22 cellular contexts compared by ENCODE assay signal in genomic region chr2:224612581-224612980, GRCh38. TPM values are rescaled to one million over a fixed set of nuclear protein-coding genes. Genes with fewer than 3 reads are reported as not detected.
DNase-seq lines count a peak whose midpoint lies in the region; ATAC-seq and TF ChIP-seq lines count a peak whose summit lies in the region.
"Had no signal": no experiment of that assay in that cellular context is flagged by ENCODE, and none has a peak within 500 bp of the region (broad histone marks: within the 10 kb centered on the region; RNA-seq: fewer than 3 reads in every experiment).

No MANE protein-coding gene starts in this region.

- no peaks in the 10 kb centered on the region for H4K20me1 ChIP-seq in OCI-LY1 (ENCODE audit: insufficient read depth, low read length)
- H4K20me1 ChIP-seq: BLaER1 had no signal

- H3K27ac ChIP-seq in OCI-LY1 (ENCODE audit: low read depth, low read length, poor library complexity, severe bottlenecking), result peak overlapping the region; percentile 71
- H3K27ac ChIP-seq: BLaER1 had no signal

- H3K4me3 ChIP-seq in BJ (ENCODE audit: low read depth, low read length) (no peak overlapping the region), OCI-LY1 (ENCODE audit: low read depth, low read length, poor library complexity, severe bottlenecking) (peak overlapping the region; percentile 43), fibroblast of mammary gland (ENCODE audit: control insufficient read depth, low read depth, low read length) (no peak overlapping the region)
- H3K4me3 ChIP-seq: BLaER1, GM12878 had no signal

- no peaks in the 10 kb centered on the region for H3K9me2 ChIP-seq in OCI-LY1 (ENCODE audit: low read depth, low read length)

- H2AFZ ChIP-seq in OCI-LY1 (ENCODE audit: low read length), result peak overlapping the region; percentile 94

- ATAC-seq in HG03442 (IDR thresholded peaks at IDR 0.05; ENCODE audit: unreplicated experiment) (no peak), GM18873 (IDR thresholded peaks at IDR 0.05; ENCODE audit: low FRiP score, unreplicated experiment) (no peak)
- ATAC-seq: Right ventricle myocardium inferior had no signal

- peak overlapping the region; percentile 62 for H3K9ac ChIP-seq in OCI-LY1 (ENCODE audit: low read length)
- H3K9ac ChIP-seq: BLaER1 had no signal

- peaks cover 44% of the 10 kb centered on the region for H3K4me1 ChIP-seq in OCI-LY1 (ENCODE audit: insufficient read depth, low read length, severe bottlenecking)
- H3K4me1 ChIP-seq: BLaER1, Caco-2 had no signal

- H3K36me3 ChIP-seq in BJ (ENCODE audit: control insufficient read depth, insufficient read depth, low read length) (no peaks in the 10 kb centered on the region), OCI-LY1 (ENCODE audit: insufficient read depth, low read length) (no peaks in the 10 kb centered on the region)
- H3K36me3 ChIP-seq: BLaER1 had no signal

- no peak for TF ChIP-seq CTCF in BJ (IDR thresholded peaks at IDR 0.05; ENCODE audit: insufficient read depth, low read depth, low read length)
- no peak for TF ChIP-seq CTCF in OCI-LY1 (IDR thresholded peaks at IDR 0.05; ENCODE audit: low read length)
- TF ChIP-seq CTCF in fibroblast of mammary gland (conservative IDR thresholded peaks at IDR 0.05; ENCODE audit: control insufficient read depth, insufficient read depth, low read depth, low read length), result no peak

- H3K9me3 ChIP-seq in OCI-LY1 (ENCODE audit: low read length), result no peaks in the 10 kb centered on the region
- H3K9me3 ChIP-seq: BLaER1, Caco-2 had no signal

- DNase-seq in BJ (ENCODE audit: low read depth), result peak; percentile 7
- peak; percentile 4 for DNase-seq in fibroblast of mammary gland (ENCODE audit: low read depth)
- peak; percentile 17 for DNase-seq in superior temporal gyrus (ENCODE audit: extremely low spot score)
- DNase-seq in NK-92 (lab: John Stamatoyannopoulos, UW; ENCODE audit: unreplicated experiment), result no peak
- DNase-seq: Caco-2; CD4-positive, alpha-beta memory T cell; DMS 273 treated with DMSO at 0.1 percent for 48 hours; DMS79 treated with DMSO at 0.1 percent for 48 hours; HCEC 1CT; MV-4-11; NCI-H1105 treated with DMSO at 0.1 percent for 48 hours; NCI-H2029 treated with DMSO at 0.1 percent for 48 hours; NCI-H2171; NCI-H345; NCI-H524 treated with DMSO at 0.1 percent for 48 hours; NCI-H82 had no signal

- H3K79me2 ChIP-seq in OCI-LY1 (ENCODE audit: insufficient read depth, low read length), result no peaks in the 10 kb centered on the region

- CTCF ChIA-PET in BJ (lab: Yijun Ruan, JAX), result no interaction called here

- H3F3A ChIP-seq in OCI-LY1 (ENCODE audit: insufficient read depth, low read length), result no peaks in the 10 kb centered on the region

- POLR2A ChIA-PET in BJ (lab: Charles Lee), result no interaction called here

- peak overlapping the region; percentile 67 for H3K4me2 ChIP-seq in OCI-LY1 (ENCODE audit: low read length)
- H3K4me2 ChIP-seq: BLaER1 had no signal

- H3K27me3 ChIP-seq in BJ (ENCODE audit: control insufficient read depth, insufficient read depth, low read length) (0 out of 2 replicates have a peak, but pooled peaks cover 1% of the 10 kb centered on the region), OCI-LY1 (ENCODE audit: insufficient read depth, low read length) (no peaks in the 10 kb centered on the region)
- H3K27me3 ChIP-seq: BLaER1 had no signal

RNA-seq across cellular contexts. Expression of gene CUL3, which starts 27.4 kb away (rescaled TPM):
- 12.8 and 30.8 TPM in 2 replicates for polyA plus RNA-seq in BJ (2011; rRNA removed)
- polyA minus RNA-seq in BJ (2011; rRNA and poly(A)+ RNA removed), result 28.9 and 49.2 TPM in 2 replicates
